In the genomic region with DNA sequence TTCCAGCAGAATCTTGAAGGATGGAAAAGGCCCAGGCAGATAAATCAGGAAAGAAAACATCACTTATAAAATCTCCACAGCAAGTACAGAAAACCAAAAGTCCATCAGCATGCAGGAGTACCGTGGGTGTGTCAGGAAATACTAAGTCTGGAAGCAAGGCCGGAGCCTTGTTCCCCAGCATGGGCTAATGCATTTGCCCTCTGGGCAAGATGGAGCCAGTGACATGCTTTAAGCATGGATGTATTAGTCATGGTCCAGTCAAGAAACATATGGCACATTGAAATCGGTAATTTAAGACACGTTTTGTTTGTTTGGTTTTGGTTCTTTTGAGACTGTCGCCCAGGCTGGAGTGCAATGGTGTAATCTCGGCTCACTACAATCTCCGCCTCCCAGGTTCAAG, we compare ENCODE assay signal across 13 cellular contexts.
"Had no signal": no experiment of that assay in that cellular context is flagged by ENCODE, and none has a peak within 500 bp of the region (broad histone marks: within the 10 kb centered on the region; RNA-seq: fewer than 3 reads in every experiment).

No MANE protein-coding gene starts in this region.

- H3K9me3 ChIP-seq: esophagus muscularis mucosa, pancreas, tibial nerve had no signal

- H3K4me3 Mint-ChIP-seq: activated naive CD8-positive, alpha-beta T cell; nephron progenitor cell had no signal

- ATAC-seq: activated CD4-positive, CD25-positive, alpha-beta regulatory T cell treated with anti-CD3 and anti-CD28 coated beads, Interleukin-2, amount 50 U/mL, for 24 hours; left lobe of liver; pancreas had no signal

- H3K4me3 ChIP-seq: esophagus muscularis mucosa, pancreas, tibial nerve had no signal

- H3K36me3 Mint-ChIP-seq: activated naive CD8-positive, alpha-beta T cell had no signal

- H3K27ac Mint-ChIP-seq: nephron progenitor cell had no signal

- FAIRE-seq: endometrium, pancreas had no signal

- H3K4me1 ChIP-seq: pancreas had no signal

- H3K27me3 Mint-ChIP-seq: activated naive CD8-positive, alpha-beta T cell had no signal

- H3K36me3 ChIP-seq: esophagus muscularis mucosa, pancreas, tibial nerve had no signal

- DNase-seq: activated CD8-positive, alpha-beta memory T cell treated with anti-CD3 and anti-CD28 coated beads for 24 hours; activated effector memory CD4-positive, alpha-beta T cell treated with anti-CD3 and anti-CD28 coated beads, Interleukin-2, amount 50 U/mL, for 16 hours; anterior cingulate cortex; nephron progenitor cell; pancreas; stimulated activated CD4-positive, alpha-beta T cell treated with anti-CD3 and anti-CD28 coated beads, Interleukin-4, amount 100 ng/mL, for 24 hours; SW 1271 had no signal

- H3K27ac ChIP-seq: esophagus muscularis mucosa, pancreas, tibial nerve had no signal

- H3K27me3 ChIP-seq: esophagus muscularis mucosa, pancreas, tibial nerve had no signal
